16 cellular contexts compared by ENCODE assay signal in genomic region chr6:134774244-134774643, GRCh38.
A peak's percentile ranks its signal among the peaks of the same experiment; 100 is the strongest.
DNase-seq lines count a peak whose midpoint lies in the region; FAIRE-seq and TF ChIP-seq lines count a peak whose summit lies in the region.
"Had no signal": no experiment of that assay in that cellular context is flagged by ENCODE, and none has a peak within 500 bp of the region (broad histone marks: within the 10 kb centered on the region; RNA-seq: fewer than 3 reads in every experiment).

No MANE protein-coding gene starts in this region.

- no peak overlapping the region for H2BK5ac ChIP-seq in neuronal stem cell (ENCODE audit: low read length)

- POLR2A ChIA-PET in AG04450 (lab: Yijun Ruan, JAX) = interaction anchor here (0.5 to 1.5 kb wide), 11 partner anchors 11 to 456 kb away, joined by 3 to 5 read pairs (median 4); partner anchors contain the start of gene SGK1

- H3K27me3 Mint-ChIP-seq in astrocyte (ENCODE audit: low read depth, unreplicated experiment) = no peaks in the 10 kb centered on the region
- H3K27me3 Mint-ChIP-seq in immature natural killer cell (ENCODE audit: low read depth in 3 of 3) = peaks cover 0 to 5% (median 3%) of the 10 kb centered on the region in 3 donors
- H3K27me3 Mint-ChIP-seq: progenitor cell of endocrine pancreas had no signal

- CTCF ChIA-PET in AG04450 (lab: Charles Lee) = interaction anchor here (0.8 to 1.5 kb wide), 2 partner anchors 306 to 651 kb away, joined by 3 read pairs; no protein-coding TSS in a partner anchor

- H3K79me2 ChIP-seq in astrocyte (ENCODE audit: insufficient read depth, low read length) = no peaks in the 10 kb centered on the region

- H3K36me3 ChIP-seq in astrocyte (ENCODE audit: insufficient read depth, low read length) = no peaks in the 10 kb centered on the region
- no peaks in the 10 kb centered on the region for H3K36me3 ChIP-seq in neuronal stem cell (replicated peaks in 1 of 2; ENCODE audit: control insufficient read depth in 2 of 2, insufficient read depth in 2 of 2, low read length in 2 of 2)
- H3K36me3 ChIP-seq: BE2C, upper lobe of right lung had no signal

- peaks cover 3% of the 10 kb centered on the region for H3K4me1 Mint-ChIP-seq in astrocyte (ENCODE audit: low read depth, unreplicated experiment)
- no peaks in the 10 kb centered on the region for H3K4me1 Mint-ChIP-seq in immature natural killer cell
- H3K4me1 Mint-ChIP-seq: central memory CD8-positive, alpha-beta T cell had no signal

- H3K23ac ChIP-seq in neuronal stem cell (ENCODE audit: low read depth, low read length, poor library complexity) = no peak overlapping the region

- no peaks in the 10 kb centered on the region for H3K36me3 Mint-ChIP-seq in astrocyte (ENCODE audit: low read depth, unreplicated experiment)
- H3K36me3 Mint-ChIP-seq in immature natural killer cell = no peaks in the 10 kb centered on the region

- DNase-seq in AG04450 (ENCODE audit: low read depth, low spot score) = peak; percentile 84
- peak; percentile 5 for DNase-seq in HFF-Myc (ENCODE audit: extremely low read depth, low read depth)
- peak; percentile 81 for DNase-seq in astrocyte (ENCODE audit: low read depth)
- peak; percentile 87 for DNase-seq in fibroblast of villous mesenchyme (ENCODE audit: low read depth)
- no peak for DNase-seq in neuronal stem cell (ENCODE audit: low spot score)
- DNase-seq in immature natural killer cell = no peak
- no peak for DNase-seq in MV-4-11 (lab: John Stamatoyannopoulos, UW)
- DNase-seq in COR-L47 (lab: John Stamatoyannopoulos, UW) = no peak
- DNase-seq: activated naive CD4-positive, alpha-beta T cell treated with Interleukin-2 at 50 U/mL for 16 hours; BE2C; Kasumi-1; NCI-H2081; stimulated activated CD4-positive, alpha-beta T cell treated with anti-CD3 and anti-CD28 coated beads, Interleukin-2, amount 100 ng/mL, for 24 hours; upper lobe of right lung had no signal

- H3K9ac ChIP-seq in astrocyte (ENCODE audit: low read length) (no peak overlapping the region), neuronal stem cell (ENCODE audit: low read depth, low read length, poor library complexity) (no peak overlapping the region)

- H3K4me2 ChIP-seq in astrocyte (ENCODE audit: low read length) (peak overlapping the region; percentile 0), neuronal stem cell (ENCODE audit: insufficient read depth, low read length, poor library complexity, severe bottlenecking) (no peak overlapping the region)

- no peak overlapping the region for H2BK15ac ChIP-seq in neuronal stem cell (ENCODE audit: low read length)

- H3K9me3 ChIP-seq in AG04450 (ENCODE audit: control insufficient read depth, insufficient read depth, low read length) (peaks cover 6% of the 10 kb centered on the region; the same call in 1 of the 2 replicates), astrocyte (ENCODE audit: insufficient read depth, low read depth, low read length) (no peaks in the 10 kb centered on the region), neuronal stem cell (replicated peaks in 1 of 2; ENCODE audit: control insufficient read depth in 2 of 2, insufficient read depth in 1 of 2, low read depth in 1 of 2, low read length in 2 of 2) (peaks cover 0 to 2% of the 10 kb centered on the region in 2 donors)
- H3K9me3 ChIP-seq: BE2C had no signal

- no peak overlapping the region for H3K4me3 Mint-ChIP-seq in astrocyte (ENCODE audit: unreplicated experiment)
- H3K4me3 Mint-ChIP-seq in immature natural killer cell = no peak overlapping the region
- H3K4me3 Mint-ChIP-seq: central memory CD8-positive, alpha-beta T cell had no signal

- no peak overlapping the region for H2BK12ac ChIP-seq in neuronal stem cell (ENCODE audit: low read length)

- no peak overlapping the region for H3K27ac ChIP-seq in AG04450 (ENCODE audit: low read depth, low read length)
- H3K27ac ChIP-seq in astrocyte (ENCODE audit: low read depth, low read length) = peak overlapping the region; percentile 25
- no peak overlapping the region for H3K27ac ChIP-seq in neuronal stem cell (replicated peaks; ENCODE audit: low read length)
- H3K27ac ChIP-seq: upper lobe of right lung had no signal

- H3K4ac ChIP-seq in neuronal stem cell (ENCODE audit: low read length) = no peak overlapping the region

- H2AFZ ChIP-seq in astrocyte (ENCODE audit: low read depth, low read length) = peak overlapping the region; percentile 8
- no peak overlapping the region for H2AFZ ChIP-seq in neuronal stem cell (ENCODE audit: low read length)

- H3K4me3 ChIP-seq in AG04450 (ENCODE audit: low read depth, low read length) = no peak overlapping the region
- no peak overlapping the region for H3K4me3 ChIP-seq in HFF-Myc (replicated peaks; ENCODE audit: low read depth, low read length)
- H3K4me3 ChIP-seq in astrocyte (ENCODE audit: insufficient read depth, low read depth, low read length) = no peak overlapping the region
- H3K4me3 ChIP-seq in fibroblast of villous mesenchyme (ENCODE audit: low read depth, low read length) = no peak overlapping the region
- no peak overlapping the region for H3K4me3 ChIP-seq in neuronal stem cell (ENCODE audit: low read length in 2 of 2)
- H3K4me3 ChIP-seq: upper lobe of right lung had no signal

- no peak overlapping the region for H4K91ac ChIP-seq in neuronal stem cell (ENCODE audit: low read depth, low read length, poor library complexity)

- H4K20me1 ChIP-seq in astrocyte (ENCODE audit: insufficient read depth, low read length) = no peaks in the 10 kb centered on the region

- H3K4me1 ChIP-seq in astrocyte (ENCODE audit: insufficient read depth, low read length) (peaks cover 2% of the 10 kb centered on the region), neuronal stem cell (ENCODE audit: control insufficient read depth in 2 of 2, insufficient read depth in 1 of 2, low read depth in 1 of 2, low read length in 2 of 2) (no peaks in the 10 kb centered on the region)
- H3K4me1 ChIP-seq: BE2C, upper lobe of right lung had no signal

- TF ChIP-seq CTCF in AG04450 (IDR thresholded peaks at IDR 0.05; ENCODE audit: low read depth, low read length) = no peak
- no peak for TF ChIP-seq CTCF in HFF-Myc (IDR thresholded peaks at IDR 0.05; ENCODE audit: low read depth, low read length, missing control alignments)
- no peak for TF ChIP-seq CTCF in astrocyte (IDR thresholded peaks at IDR 0.05; ENCODE audit: insufficient read depth, low read depth, low read length)
- no peak for TF ChIP-seq CTCF in fibroblast of villous mesenchyme (IDR thresholded peaks at IDR 0.05; ENCODE audit: insufficient read depth, low read depth, low read length)

- no peak overlapping the region for H2BK120ac ChIP-seq in neuronal stem cell (ENCODE audit: low read depth, low read length)

- no peaks in the 10 kb centered on the region for H3K79me1 ChIP-seq in neuronal stem cell (ENCODE audit: low read depth, low read length)

- no peak overlapping the region for H3K14ac ChIP-seq in neuronal stem cell (ENCODE audit: low read length)

- H3K9me3 Mint-ChIP-seq in astrocyte (ENCODE audit: unreplicated experiment) = no peaks in the 10 kb centered on the region
- H3K9me3 Mint-ChIP-seq in immature natural killer cell = no peaks in the 10 kb centered on the region
- H3K9me3 Mint-ChIP-seq: central memory CD8-positive, alpha-beta T cell had no signal

- no peak overlapping the region for H2AK5ac ChIP-seq in neuronal stem cell (ENCODE audit: low read depth, low read length)

- H3K18ac ChIP-seq in neuronal stem cell (ENCODE audit: low read length) = no peak overlapping the region

- peak; percentile 83 for FAIRE-seq in astrocyte (lab: Jason Lieb, UNC)

- no peak overlapping the region for H4K8ac ChIP-seq in neuronal stem cell (ENCODE audit: low read depth, low read length)

- H3K27me3 ChIP-seq in AG04450 (ENCODE audit: control insufficient read depth, insufficient read depth, low read length) = no peaks in the 10 kb centered on the region
- H3K27me3 ChIP-seq in astrocyte (ENCODE audit: insufficient read depth, low read length) = no peaks in the 10 kb centered on the region
- H3K27me3 ChIP-seq in neuronal stem cell (ENCODE audit: control insufficient read depth in 3 of 3, insufficient read depth in 3 of 3, low read depth in 1 of 3, low read length in 3 of 3) = no peaks in the 10 kb centered on the region
- H3K27me3 ChIP-seq: BE2C, upper lobe of right lung had no signal

- H3K27ac Mint-ChIP-seq in astrocyte (ENCODE audit: unreplicated experiment) (peak overlapping the region; percentile 43), immature natural killer cell (no peak overlapping the region)
- H3K27ac Mint-ChIP-seq: progenitor cell of endocrine pancreas had no signal

Comparison
In these comparisons a context has a peak if more than half of its experiments do, and no peak if none do; other contexts are left out.
1. DNase-seq: peak in AG04450 (single experiment), HFF-Myc (single experiment), astrocyte (single experiment) and fibroblast of villous mesenchyme (single experiment); none in neuronal stem cell (single experiment), immature natural killer cell (0 of 3), MV-4-11 (single experiment) and COR-L47 (single experiment).